In genomic region chr9:34628656-34629491, GRCh38 we compare ENCODE assay signal across 8 cellular contexts. TPM values are rescaled to one million over a fixed set of nuclear protein-coding genes. Genes with fewer than 3 reads are reported as not detected.
DNase-seq lines count a peak whose midpoint lies in the region; ATAC-seq and TF ChIP-seq lines count a peak whose summit lies in the region.

A gene with protein sequence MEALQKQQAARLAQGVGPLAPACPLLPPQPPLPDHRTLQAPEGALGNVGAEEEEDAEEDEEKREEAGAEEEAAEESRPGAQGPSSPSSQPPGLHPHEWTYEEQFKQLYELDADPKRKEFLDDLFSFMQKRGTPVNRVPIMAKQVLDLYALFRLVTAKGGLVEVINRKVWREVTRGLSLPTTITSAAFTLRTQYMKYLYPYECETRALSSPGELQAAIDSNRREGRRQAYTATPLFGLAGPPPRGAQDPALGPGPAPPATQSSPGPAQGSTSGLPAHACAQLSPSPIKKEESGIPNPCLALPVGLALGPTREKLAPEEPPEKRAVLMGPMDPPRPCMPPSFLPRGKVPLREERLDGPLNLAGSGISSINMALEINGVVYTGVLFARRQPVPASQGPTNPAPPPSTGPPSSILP (minus strand): TSS chr9:34629066. CDS start chr9:34628014, 1,052 bp downstream.

- intact Hi-C loops in left colon (cut with DNase I, micrococcal nuclease): no loop called here

- ATAC-seq in SK-N-SH treated with all-trans-retinoic acid at 6 μM for 48 hours: peak; percentile 85
- peak; percentile 80 for ATAC-seq in left colon
- ATAC-seq in GM18867 (IDR thresholded peaks at IDR 0.05; ENCODE audit: unreplicated experiment): no peak

- in situ Hi-C loops in T47D (cut with HindIII; ENCODE audit: low pct_unique_long_range_greater_than_20kb, low sequenced_read_pairs): no loop called here

- DNase-seq in NCI-H510A treated with DMSO at 0.1 percent for 48 hours (lab: John Stamatoyannopoulos, UW): peak; percentile 9
- no peak for DNase-seq in NCI-H510A (lab: John Stamatoyannopoulos, UW)
- DNase-seq in T47D (ENCODE audit: low read depth in 1 of 2, low spot score in 1 of 2): peak; percentile 57 to 58
- peak in 1 of 2 donors; percentile 58 for DNase-seq in left colon
- DNase-seq in stimulated activated naive CD4-positive, alpha-beta T cell treated with Interleukin-2 at 50 U/mL for 16 hours (lab: John Stamatoyannopoulos, UW): peak; percentile 42
- DNase-seq in H4 (ENCODE audit: low spot score): no peak

TF ChIP-seq in SK-N-SH treated with all-trans-retinoic acid at 6 μM for 48 hours, 23 proteins besides CTCF, POLR2A, EP300 and RAD21:
- TF ChIP-seq ESRRG (CRISPR knock-in tag; IDR thresholded peaks at IDR 0.05) (no peak), ARNTL (CRISPR knock-in tag; IDR thresholded peaks at IDR 0.05; ENCODE audit: borderline replicate concordance, low read depth) (no peak), ISL1 (CRISPR knock-in tag; IDR thresholded peaks at IDR 0.05) (no peak), TSHZ2 (CRISPR knock-in tag; IDR thresholded peaks at IDR 0.05) (no peak), TOX (CRISPR knock-in tag; IDR thresholded peaks at IDR 0.05; ENCODE audit: borderline replicate concordance) (no peak), ZNF70 (CRISPR knock-in tag; IDR thresholded peaks at IDR 0.05) (no peak), OSR1 (CRISPR knock-in tag; IDR thresholded peaks at IDR 0.05) (no peak), RARB (CRISPR knock-in tag; IDR thresholded peaks at IDR 0.05) (no peak), PPARA (CRISPR knock-in tag; IDR thresholded peaks at IDR 0.05; ENCODE audit: borderline replicate concordance) (no peak), SNAI2 (CRISPR knock-in tag; IDR thresholded peaks at IDR 0.05) (no peak), ZNF8 (CRISPR knock-in tag; IDR thresholded peaks at IDR 0.05) (no peak), ZFP30 (CRISPR knock-in tag; IDR thresholded peaks at IDR 0.05) (no peak), ZNF565 (CRISPR knock-in tag; conservative IDR thresholded peaks at IDR 0.05; ENCODE audit: low read depth) (no peak), CSRNP3 (CRISPR knock-in tag; IDR thresholded peaks at IDR 0.05) (no peak), GLIS3 (CRISPR knock-in tag; IDR thresholded peaks at IDR 0.05) (no peak)
- TF ChIP-seq, protein P1, sequence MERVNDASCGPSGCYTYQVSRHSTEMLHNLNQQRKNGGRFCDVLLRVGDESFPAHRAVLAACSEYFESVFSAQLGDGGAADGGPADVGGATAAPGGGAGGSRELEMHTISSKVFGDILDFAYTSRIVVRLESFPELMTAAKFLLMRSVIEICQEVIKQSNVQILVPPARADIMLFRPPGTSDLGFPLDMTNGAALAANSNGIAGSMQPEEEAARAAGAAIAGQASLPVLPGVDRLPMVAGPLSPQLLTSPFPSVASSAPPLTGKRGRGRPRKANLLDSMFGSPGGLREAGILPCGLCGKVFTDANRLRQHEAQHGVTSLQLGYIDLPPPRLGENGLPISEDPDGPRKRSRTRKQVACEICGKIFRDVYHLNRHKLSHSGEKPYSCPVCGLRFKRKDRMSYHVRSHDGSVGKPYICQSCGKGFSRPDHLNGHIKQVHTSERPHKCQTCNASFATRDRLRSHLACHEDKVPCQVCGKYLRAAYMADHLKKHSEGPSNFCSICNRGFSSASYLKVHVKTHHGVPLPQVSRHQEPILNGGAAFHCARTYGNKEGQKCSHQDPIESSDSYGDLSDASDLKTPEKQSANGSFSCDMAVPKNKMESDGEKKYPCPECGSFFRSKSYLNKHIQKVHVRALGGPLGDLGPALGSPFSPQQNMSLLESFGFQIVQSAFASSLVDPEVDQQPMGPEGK (CRISPR knock-in tag; IDR thresholded peaks at IDR 0.05; ENCODE audit: borderline replicate concordance): no peak
TF ChIP-seq in SK-N-SH treated with all-trans-retinoic acid at 6 μM for 48 hours: peak in this region for 0.

RNA-seq across cellular contexts. Expression of the gene that starts here (rescaled TPM):
- total RNA-seq in left colon: not detected
- 0.21 TPM in 1 of 2 replicates, not detected in the other for total RNA-seq in H4 (2014; rRNA removed; shearing (Covaris generic))

Comparison
In these comparisons a context has a peak if more than half of its experiments do, and no peak if none do; other contexts are left out.
1. DNase-seq: peak in NCI-H510A treated with DMSO at 0.1 percent for 48 hours (single experiment), T47D (2 of 2) and stimulated activated naive CD4-positive, alpha-beta T cell treated with Interleukin-2 at 50 U/mL for 16 hours (single experiment); none in NCI-H510A (single experiment) and H4 (single experiment).
2. Peak in ATAC-seq in left colon; RNA of the gene not detected or under 1 TPM.